9 cellular contexts compared by ENCODE assay signal in genomic region chr1:21570885-21571284, GRCh38.
"Had no signal": no experiment of that assay in that cellular context is flagged by ENCODE, and none has a peak within 500 bp of the region (broad histone marks: within the 10 kb centered on the region; RNA-seq: fewer than 3 reads in every experiment).

No MANE protein-coding gene starts in this region.

- H3K9me3 ChIP-seq: HAP-1 had no signal

- H2AFZ ChIP-seq: GM23248 had no signal

- H3K4me3 ChIP-seq: GM23248, HAP-1 had no signal

- H3K36me3 ChIP-seq: HAP-1 had no signal

- H3K27ac ChIP-seq: GM23248, HL-60 had no signal

- H3K9ac ChIP-seq: GM23248 had no signal

- ATAC-seq: HCT116 had no signal

- DNase-seq: GM23248, GOT3, H7, HFFc6, IMR-90, KBM-7 had no signal
